13 cellular contexts compared by ENCODE assay signal in genomic region chr4:48943387-48943786, GRCh38. TPM values are rescaled to one million over a fixed set of nuclear protein-coding genes. Genes with fewer than 3 reads are reported as not detected.
DNase-seq lines count a peak whose midpoint lies in the region; TF ChIP-seq lines count a peak whose summit lies in the region.
"Had no signal": no experiment of that assay in that cellular context is flagged by ENCODE, and none has a peak within 500 bp of the region (broad histone marks: within the 10 kb centered on the region; RNA-seq: fewer than 3 reads in every experiment).

No MANE protein-coding gene starts in this region.

- H3K4me1 ChIP-seq in OCI-LY1 (ENCODE audit: insufficient read depth, low read length, severe bottlenecking), result no peaks in the 10 kb centered on the region
- H3K4me1 ChIP-seq: left lung had no signal

- no peaks in the 10 kb centered on the region for H3K27me3 ChIP-seq in OCI-LY1 (ENCODE audit: insufficient read depth, low read length)
- H3K27me3 ChIP-seq: left lung, sigmoid colon had no signal

- H3K9ac ChIP-seq in OCI-LY1 (ENCODE audit: low read length), result no peak overlapping the region

- no peaks in the 10 kb centered on the region for H3K9me3 ChIP-seq in OCI-LY1 (ENCODE audit: low read length)
- H3K9me3 ChIP-seq: sigmoid colon had no signal

- no peak overlapping the region for H2AFZ ChIP-seq in OCI-LY1 (ENCODE audit: low read length)

- H3F3A ChIP-seq in OCI-LY1 (ENCODE audit: insufficient read depth, low read length), result no peaks in the 10 kb centered on the region

- TF ChIP-seq CTCF in GM12865 (IDR thresholded peaks at IDR 0.05; ENCODE audit: insufficient read depth, low read depth, low read length, missing control alignments), result peak; percentile 13
- peak; percentile 46 for TF ChIP-seq CTCF in OCI-LY1 (IDR thresholded peaks at IDR 0.05; ENCODE audit: low read length)
- TF ChIP-seq CTCF in epithelial cell of proximal tubule (conservative IDR thresholded peaks at IDR 0.05; ENCODE audit: low read depth, low read length), result peak; percentile 72

- no peaks in the 10 kb centered on the region for H3K9me2 ChIP-seq in OCI-LY1 (ENCODE audit: low read depth, low read length)

- no peaks in the 10 kb centered on the region for H3K79me2 ChIP-seq in OCI-LY1 (ENCODE audit: insufficient read depth, low read length)

- H3K4me2 ChIP-seq in OCI-LY1 (ENCODE audit: low read length), result no peak overlapping the region

- peak; percentile 55 for DNase-seq in ACHN
- DNase-seq in GM12865 (ENCODE audit: low read depth), result no peak
- DNase-seq in epithelial cell of proximal tubule (ENCODE audit: low read depth), result no peak
- no peak for DNase-seq in head of caudate nucleus
- DNase-seq in DMS114 treated with DMSO at 0.1 percent for 48 hours (lab: John Stamatoyannopoulos, UW; ENCODE audit: unreplicated experiment), result no peak
- no peak for DNase-seq in HuH-7.5 (ENCODE audit: low spot score)
- no peak for DNase-seq in NCI-H1930 (lab: John Stamatoyannopoulos, UW)
- DNase-seq: activated T-cell treated with anti-CD3 and anti-CD28 coated beads, Interleukin-2, amount 50 U/mL, for 48 hours; DMS79; left lung; sigmoid colon had no signal

- intact Hi-C loops in head of caudate nucleus (cut with DNase I), result no loop called here

- no peaks in the 10 kb centered on the region for H3K36me3 ChIP-seq in OCI-LY1 (ENCODE audit: insufficient read depth, low read length)
- H3K36me3 ChIP-seq: left lung, sigmoid colon had no signal

- H3K4me3 ChIP-seq in GM12865 (ENCODE audit: low read depth, low read length), result no peak overlapping the region
- H3K4me3 ChIP-seq in OCI-LY1 (ENCODE audit: low read depth, low read length, poor library complexity, severe bottlenecking), result no peak overlapping the region
- H3K4me3 ChIP-seq in epithelial cell of proximal tubule (ENCODE audit: low read depth, low read length), result no peak overlapping the region
- H3K4me3 ChIP-seq: left lung, sigmoid colon had no signal

- H3K27ac ChIP-seq in OCI-LY1 (ENCODE audit: low read depth, low read length, poor library complexity, severe bottlenecking), result no peak overlapping the region
- H3K27ac ChIP-seq: left lung, sigmoid colon had no signal

- H4K20me1 ChIP-seq in OCI-LY1 (ENCODE audit: insufficient read depth, low read length), result no peaks in the 10 kb centered on the region

- in situ Hi-C loops in ACHN (cut with HindIII; ENCODE audit: low pct_ligation_motif_present, low pct_unique_long_range_greater_than_20kb, low sequenced_read_pairs), result no loop called here

RNA-seq across cellular contexts. Expression of gene OCIAD2, which starts 36.8 kb away (rescaled TPM):
- total RNA-seq in epithelial cell of proximal tubule, result 164 and 222 TPM in 2 replicates

RNA-seq across cellular contexts. Expression of gene CWH43, which starts 42.7 kb away (rescaled TPM):
- total RNA-seq in epithelial cell of proximal tubule, result 0.52 and 1.6 TPM in 2 replicates
- total RNA-seq: sigmoid colon; T-helper 1 cell treated with Interleukin-12 subunit alpha and Interleukin-12 subunit beta and Interleukin-4 antibody, amounts not matched to agents 30 ng/mL and 1 ng/mL, for 36 hours had no signal

Comparison
In these comparisons a context has a peak if more than half of its experiments do, and no peak if none do; other contexts are left out.
1. CTCF ChIP-seq: peak in every context shown above with its lines; median percentile 72 in epithelial cell of proximal tubule; 46 in OCI-LY1; 13 in GM12865.